In the genomic region with DNA sequence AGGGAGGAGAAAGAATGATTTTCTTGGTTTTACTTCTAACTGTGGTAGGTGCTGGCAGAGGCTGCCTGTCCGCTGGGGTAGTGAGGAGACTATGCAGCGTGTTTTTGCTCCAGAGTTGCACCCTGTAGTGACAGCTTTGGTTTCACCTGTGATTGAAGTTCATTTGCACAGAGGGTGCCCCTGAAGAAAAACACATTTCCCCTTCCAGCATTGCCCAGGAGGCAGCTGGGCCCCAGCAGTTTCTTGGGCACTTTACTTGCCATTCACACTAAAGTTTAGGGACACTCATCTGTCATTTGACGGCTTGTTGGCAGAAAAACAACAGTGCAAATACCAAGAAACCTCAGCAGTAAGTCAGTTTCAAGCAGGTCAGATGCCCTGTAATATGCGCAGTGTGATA, we compare ENCODE assay signal across 17 cellular contexts.
DNase-seq lines count a peak whose midpoint lies in the region; ATAC-seq and TF ChIP-seq lines count a peak whose summit lies in the region.
"Had no signal": no experiment of that assay in that cellular context is flagged by ENCODE, and none has a peak within 500 bp of the region (broad histone marks: within the 10 kb centered on the region; RNA-seq: fewer than 3 reads in every experiment).

No MANE protein-coding gene starts in this region.

- TF ChIP-seq EP300 in esophagus muscularis mucosa (IDR thresholded peaks at IDR 0.05), result no peak

- no peaks in the 10 kb centered on the region for H3K36me3 ChIP-seq in esophagus muscularis mucosa
- no peaks in the 10 kb centered on the region for H3K36me3 ChIP-seq in heart left ventricle
- H3K36me3 ChIP-seq: BLaER1 treated with 17β-estradiol and CSF1 and Interleukin-3, amounts not matched to agents 10 nM and 100 nM had no signal

- no peaks in the 10 kb centered on the region for H3K4me1 ChIP-seq in esophagus muscularis mucosa
- H3K4me1 ChIP-seq in heart left ventricle, result no peaks in the 10 kb centered on the region
- H3K4me1 ChIP-seq: Caco-2 had no signal

- peak; percentile 43 for DNase-seq in NCI-H69 (lab: John Stamatoyannopoulos, UW)
- DNase-seq in esophagus muscularis mucosa (ENCODE audit: extremely low spot score), result peak; percentile 62
- DNase-seq in heart left ventricle, result no peak
- no peak for DNase-seq in activated CD8-positive, alpha-beta memory T cell treated with anti-CD3 and anti-CD28 coated beads, Interleukin-2, amount 50 U/mL, for 4 hours
- DNase-seq in stimulated activated CD8-positive, alpha-beta memory T cell treated with anti-CD3 and anti-CD28 coated beads, Interleukin-4, amount 100 ng/mL, for 48 hours, result no peak
- DNase-seq: 8988T; ACHN; Caco-2; Calu3; CD4-positive, alpha-beta T cell; CD8-positive, alpha-beta T cell; DMS79 treated with DMSO at 0.1 percent for 48 hours; GF-D8 had no signal

- ATAC-seq in GM21360 (IDR thresholded peaks at IDR 0.05; ENCODE audit: unreplicated experiment), result no peak
- no peak for ATAC-seq in heart left ventricle
- ATAC-seq: CD8-positive, alpha-beta T cell had no signal

- TF ChIP-seq CTCF in VCaP (conservative IDR thresholded peaks at IDR 0.05) (no peak), esophagus muscularis mucosa (IDR thresholded peaks at IDR 0.05) (no peak), heart left ventricle (IDR thresholded peaks at IDR 0.05) (no peak)

- 76% methylated on average over 4 of the region's 4 CpGs for WGBS in esophagus muscularis mucosa
- WGBS in heart left ventricle, 4 donors, result 74 to 81% (median 76%) methylated on average over 4 of the region's 4 CpGs

- H3K9me3 ChIP-seq in esophagus muscularis mucosa (no peaks in the 10 kb centered on the region), heart left ventricle (no peaks in the 10 kb centered on the region)
- H3K9me3 ChIP-seq: BLaER1 treated with 17β-estradiol and CSF1 and Interleukin-3, amounts not matched to agents 10 nM and 100 nM; Caco-2 had no signal

- peak overlapping the region; percentile 9; the same call in 1 of the 2 replicates for H3K27ac ChIP-seq in VCaP
- H3K27ac ChIP-seq in esophagus muscularis mucosa (replicated peaks in 1 of 4), result no peak overlapping the region
- no peak overlapping the region for H3K27ac ChIP-seq in heart left ventricle
- H3K27ac ChIP-seq: BLaER1 treated with 17β-estradiol and CSF1 and Interleukin-3, amounts not matched to agents 10 nM and 100 nM; C4-2B had no signal

- no peaks in the 10 kb centered on the region for H3K27me3 ChIP-seq in esophagus muscularis mucosa
- H3K27me3 ChIP-seq in heart left ventricle, result no peaks in the 10 kb centered on the region
- H3K27me3 ChIP-seq: BLaER1 treated with 17β-estradiol and CSF1 and Interleukin-3, amounts not matched to agents 10 nM and 100 nM had no signal

- intact Hi-C loops in esophagus muscularis mucosa (cut with DNase I) (no loop called here), heart left ventricle (cut with DNase I) (no loop called here)

- H3K4me3 ChIP-seq in esophagus muscularis mucosa, result no peak overlapping the region
- H3K4me3 ChIP-seq in heart left ventricle, result no peak overlapping the region
- H3K4me3 ChIP-seq: BLaER1 treated with 17β-estradiol and CSF1 and Interleukin-3, amounts not matched to agents 10 nM and 100 nM had no signal

- no peak for TF ChIP-seq POLR2A in esophagus muscularis mucosa (IDR thresholded peaks at IDR 0.05; ENCODE audit: low read depth)
- no peak for TF ChIP-seq POLR2A in heart left ventricle (IDR thresholded peaks at IDR 0.05)

Comparison
In these comparisons a context has a peak if more than half of its experiments do, and no peak if none do; other contexts are left out.
1. DNase-seq: peak in NCI-H69 (single experiment) and esophagus muscularis mucosa (single experiment); none in heart left ventricle (0 of 5), activated CD8-positive, alpha-beta memory T cell treated with anti-CD3 and anti-CD28 coated beads, Interleukin-2, amount 50 U/mL, for 4 hours (single experiment) and stimulated activated CD8-positive, alpha-beta memory T cell treated with anti-CD3 and anti-CD28 coated beads, Interleukin-4, amount 100 ng/mL, for 48 hours (single experiment).